ENCODE assay signal across 8 cellular contexts in the genomic region with DNA sequence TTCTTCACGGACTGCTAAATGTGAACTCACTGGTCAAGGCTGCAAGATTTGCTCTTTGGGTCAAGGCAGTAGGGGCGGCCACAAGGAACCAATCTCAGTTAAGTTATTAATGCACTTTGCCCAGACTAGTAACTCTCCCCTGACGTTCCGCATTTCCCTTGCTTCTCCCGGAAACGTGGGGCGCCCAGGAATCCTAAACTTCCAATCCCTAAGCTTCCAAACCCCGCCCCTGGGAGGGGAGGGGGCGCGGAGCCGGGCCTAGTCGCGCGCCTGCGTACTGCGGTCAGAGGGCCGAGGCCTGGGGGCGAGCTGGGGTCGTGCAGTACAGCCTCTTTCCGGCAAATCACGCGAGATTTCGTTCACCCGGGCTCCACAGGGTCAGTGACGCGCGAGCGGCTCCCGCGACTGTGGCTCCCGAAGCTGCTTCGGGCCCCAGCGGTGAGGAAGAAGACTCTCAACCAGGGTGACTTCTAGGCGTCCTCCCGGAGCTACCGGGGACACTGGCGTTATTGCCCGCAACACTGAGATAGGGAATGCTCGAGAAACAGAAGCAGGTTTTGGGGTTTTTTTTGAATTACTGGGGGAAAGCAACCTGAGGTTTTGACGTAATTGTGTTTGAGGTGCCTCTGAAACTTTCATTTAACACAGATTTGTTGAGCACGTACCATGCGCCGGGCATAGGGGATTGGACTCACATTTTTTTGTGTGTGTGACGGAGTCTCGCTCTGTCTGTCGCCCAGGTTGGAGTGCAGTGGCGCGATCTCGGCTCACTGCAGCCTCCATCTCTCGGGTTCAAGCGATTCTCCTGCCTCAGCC. TPM values are rescaled to one million over a fixed set of nuclear protein-coding genes. Genes with fewer than 3 reads are reported as not detected.
DNase-seq lines count a peak whose midpoint lies in the region; ATAC-seq, FAIRE-seq and TF ChIP-seq lines count a peak whose summit lies in the region.

A gene (plus strand): TSS at position 265 of the 816 bp plus-strand sequence. CDS start 7,032 bp downstream, outside the sequence.

- H3K23me2 ChIP-seq in H1 (ENCODE audit: low read depth, low read length): peaks cover 2% of the 10 kb centered on the region; the same call in 1 of the 2 replicates

- peak within 1 kb of the TSS; percentile 47 for H4K91ac ChIP-seq in H1 (replicated peaks; ENCODE audit: insufficient read length, low read length)
- H4K91ac ChIP-seq in mesenchymal stem cell (ENCODE audit: low read length): peak within 1 kb of the TSS; percentile 34

- H4K20me1 ChIP-seq in H1 (replicated peaks in 1 of 2; ENCODE audit: control insufficient read depth in 1 of 2, insufficient read depth in 2 of 2, low read length in 2 of 2): no peaks in the 10 kb centered on the region

- 2% methylated on average over 51 of the region's 51 CpGs; no CpG with 5 or more reads in 1 of the 2 experiments for WGBS in H1 (ENCODE audit: extremely low coverage in 1 of 2, insufficient coverage in 1 of 2, insufficient read length in 1 of 2, insufficient replicate concordance in 2 of 2, low coverage in 1 of 2, low lambda C conversion rate in 2 of 2, missing lambda C conversion rate in 1 of 2), 2 experiments
- under 1% methylated on average over 49 of the region's 51 CpGs for WGBS in mesenchymal stem cell

- H3K56ac ChIP-seq in H1 (replicated peaks; ENCODE audit: insufficient read length, low read depth, low read length): peak within 1 kb of the TSS; percentile 24

- H2AK5ac ChIP-seq in H1 (ENCODE audit: low read depth, low read length) (0 out of 2 replicates have a peak within 1 kb of the TSS, but pooled peaks have one; percentile 26), mesenchymal stem cell (ENCODE audit: low read length, severe bottlenecking) (peak within 1 kb of the TSS; percentile 90)

- H3K79me1 ChIP-seq in H1 (ENCODE audit: low read depth, low read length) (no peaks in the 10 kb centered on the region), mesenchymal stem cell (replicated peaks; ENCODE audit: low read length, poor library complexity, severe bottlenecking) (no peaks in the 10 kb centered on the region)

- H3K9ac ChIP-seq in H1 (replicated peaks in 1 of 4; ENCODE audit: extremely low read depth in 1 of 4, low read depth in 3 of 4, low read length in 3 of 4): peak within 1 kb of the TSS; percentile 77 to 93 (median 90)
- peak within 1 kb of the TSS; percentile 97 for H3K9ac ChIP-seq in mesenchymal stem cell (ENCODE audit: low read length)

- H3K14ac ChIP-seq in H1 (ENCODE audit: insufficient read length) (no peak within 1 kb of the TSS), mesenchymal stem cell (ENCODE audit: low read length in 2 of 2) (no peak within 1 kb of the TSS)

- H3K9me3 Mint-ChIP-seq in CD8-positive, alpha-beta memory T cell: no peaks in the 10 kb centered on the region
- no peaks in the 10 kb centered on the region for H3K9me3 Mint-ChIP-seq in activated CD8-positive, alpha-beta memory T cell treated with anti-CD3 and anti-CD28 coated beads, Interleukin-2, amount 10 ng/mL, durations not matched to agents 7 days and 5 days (ENCODE audit: low read depth)

- H3K23ac ChIP-seq in H1 (ENCODE audit: insufficient read length): no peak within 1 kb of the TSS
- H3K23ac ChIP-seq in mesenchymal stem cell (ENCODE audit: low read length in 2 of 2): no peak within 1 kb of the TSS

- no peaks in the 10 kb centered on the region for H3K9me3 ChIP-seq in CD8-positive, alpha-beta memory T cell (ENCODE audit: low read length)
- H3K9me3 ChIP-seq in H1 (ENCODE audit: insufficient read depth in 2 of 2, low read depth in 1 of 2, low read length in 1 of 2): no peaks in the 10 kb centered on the region
- H3K9me3 ChIP-seq in mesenchymal stem cell (ENCODE audit: control insufficient read depth, low read length): no peaks in the 10 kb centered on the region

- DNase-seq in CD8-positive, alpha-beta memory T cell: peak; percentile 87 to 96 (median 90)
- DNase-seq in GM20000 (ENCODE audit: low spot score) (peak; percentile 93), HTR-8/SVneo (ENCODE audit: insufficient read length, low spot score) (peak; percentile 100), NOMO-1 treated with DMSO at 0.1 percent for 48 hours (lab: John Stamatoyannopoulos, UW; ENCODE audit: unreplicated experiment) (peak; percentile 87), H1 (ENCODE audit: low read depth in 1 of 2, low spot score in 2 of 2) (peak; percentile 91 to 98), mesenchymal stem cell (peak; percentile 98)
- peak; percentile 93 for DNase-seq in activated CD8-positive, alpha-beta memory T cell treated with anti-CD3 and anti-CD28 coated beads, Interleukin-2, amount 10 ng/mL, durations not matched to agents 7 days and 5 days
- DNase-seq in stimulated activated CD8-positive, alpha-beta memory T cell treated with anti-CD3 and anti-CD28 coated beads, Interleukin-12 subunit alpha, Interleukin-12 subunit beta, amount 100 ng/mL, for 24 hours (ENCODE audit: extremely low read depth): peak; percentile 79

- peak within 1 kb of the TSS; percentile 91 to 100 (median 98) for H3K27ac Mint-ChIP-seq in CD8-positive, alpha-beta memory T cell
- peak within 1 kb of the TSS; percentile 99 for H3K27ac Mint-ChIP-seq in activated CD8-positive, alpha-beta memory T cell treated with anti-CD3 and anti-CD28 coated beads, Interleukin-2, amount 10 ng/mL, durations not matched to agents 7 days and 5 days

- peak within 1 kb of the TSS; percentile 89 to 98 (median 94) for H3K4me3 Mint-ChIP-seq in CD8-positive, alpha-beta memory T cell
- peak within 1 kb of the TSS; percentile 95 for H3K4me3 Mint-ChIP-seq in activated CD8-positive, alpha-beta memory T cell treated with anti-CD3 and anti-CD28 coated beads, Interleukin-2, amount 10 ng/mL, durations not matched to agents 7 days and 5 days

- peak within 1 kb of the TSS; percentile 85 for H3K4me3 ChIP-seq in CD8-positive, alpha-beta memory T cell (ENCODE audit: low read length)
- H3K4me3 ChIP-seq in H1 (ENCODE audit: extremely low read depth in 1 of 4, insufficient read depth in 2 of 4, low read depth in 3 of 4, low read length in 4 of 4): peak within 1 kb of the TSS; percentile 77 to 94 (median 90)
- H3K4me3 ChIP-seq in mesenchymal stem cell (ENCODE audit: insufficient read depth in 1 of 2, low read depth in 1 of 2, low read length in 2 of 2): peak within 1 kb of the TSS; percentile 60 to 80

- POLR2A ChIA-PET in CD8-positive, alpha-beta memory T cell (lab: Charles Lee): interaction anchor here (0.5 to 1.6 kb wide), 7 partner anchors 27 to 361 kb away, joined by 3 to 6 read pairs (median 5); a partner anchor contains a TSS
- POLR2A ChIA-PET in H1 (lab: Charles Lee; ENCODE audit: partially characterized antibody): interaction anchor here (0.6 to 4.0 kb wide), 23 partner anchors 9 to 706 kb away, joined by 3 to 33 read pairs (median 4); a partner anchor contains a TSS

- TF ChIP-seq CTCF in GM20000 (IDR thresholded peaks at IDR 0.05; ENCODE audit: extremely low read depth, missing control alignments) (no peak), H1 (IDR thresholded peaks at IDR 0.05; ENCODE audit: control extremely low read depth in 1 of 3, insufficient read depth in 1 of 3, low read depth in 1 of 3, low read length in 3 of 3) (peak in 2 of 3 experiments; percentile 0 to 11; a peak in 1 of 4 replicates)

- H3K4me1 Mint-ChIP-seq in CD8-positive, alpha-beta memory T cell: peaks cover 16 to 24% (median 22%) of the 10 kb centered on the region in 3 donors
- H3K4me1 Mint-ChIP-seq in activated CD8-positive, alpha-beta memory T cell treated with anti-CD3 and anti-CD28 coated beads, Interleukin-2, amount 10 ng/mL, durations not matched to agents 7 days and 5 days: peaks cover 22% of the 10 kb centered on the region

- no peaks in the 10 kb centered on the region for H3K27me3 ChIP-seq in CD8-positive, alpha-beta memory T cell (ENCODE audit: insufficient read depth, low read length, poor library complexity, severe bottlenecking)
- H3K27me3 ChIP-seq in H1 (replicated peaks in 1 of 4; ENCODE audit: control insufficient read depth in 3 of 4, extremely low read depth in 1 of 4, insufficient read depth in 3 of 4, low read length in 3 of 4): no peaks in the 10 kb centered on the region
- no peaks in the 10 kb centered on the region for H3K27me3 ChIP-seq in mesenchymal stem cell (ENCODE audit: control insufficient read depth in 1 of 2, insufficient read depth in 1 of 2, low read length in 2 of 2)

- TF ChIP-seq EP300 in H1 (IDR thresholded peaks at IDR 0.05; ENCODE audit: borderline replicate concordance in 1 of 2, low read depth in 2 of 2, low read length in 2 of 2): no peak

- H2BK5ac ChIP-seq in H1 (ENCODE audit: low read depth, low read length) (peak within 1 kb of the TSS; percentile 74; the same call in 1 of the 2 replicates), mesenchymal stem cell (ENCODE audit: low read depth, low read length, poor library complexity, severe bottlenecking) (peak within 1 kb of the TSS; percentile 93)

- FAIRE-seq in HTR-8/SVneo (lab: Jason Lieb, UNC) (peak; percentile 99), H1 (lab: Jason Lieb, UNC) (no peak)

- no peaks in the 10 kb centered on the region for H3K36me3 ChIP-seq in CD8-positive, alpha-beta memory T cell (ENCODE audit: insufficient read depth, low read length)
- peaks cover 0 to 3% (median 0%) of the 10 kb centered on the region in 4 experiments; a peak in 1 of 8 replicates for H3K36me3 ChIP-seq in H1 (ENCODE audit: control insufficient read depth in 2 of 4, insufficient read depth in 4 of 4, low read length in 3 of 4)
- H3K36me3 ChIP-seq in mesenchymal stem cell (ENCODE audit: control insufficient read depth in 1 of 2, insufficient read depth in 2 of 2, low read depth in 1 of 2, low read length in 2 of 2): peaks cover 0 to 7% of the 10 kb centered on the region in 2 experiments

- peak within 1 kb of the TSS; percentile 70 to 71 for H3K4me2 ChIP-seq in H1 (ENCODE audit: insufficient read depth in 1 of 2, low read depth in 2 of 2, low read length in 2 of 2)
- H3K4me2 ChIP-seq in mesenchymal stem cell (ENCODE audit: low read length, poor library complexity, severe bottlenecking): peak within 1 kb of the TSS; percentile 59

- no peak within 1 kb of the TSS for H2BK20ac ChIP-seq in H1 (ENCODE audit: low read length)

- H4K5ac ChIP-seq in H1 (ENCODE audit: insufficient read length, low read depth, low read length): peak within 1 kb of the TSS; percentile 81

- peak within 1 kb of the TSS; percentile 83 for H2BK120ac ChIP-seq in H1 (replicated peaks; ENCODE audit: low read depth, low read length)
- no peak within 1 kb of the TSS for H2BK120ac ChIP-seq in mesenchymal stem cell (ENCODE audit: low read depth, low read length)

- H3K27ac ChIP-seq in CD8-positive, alpha-beta memory T cell (ENCODE audit: low read depth, low read length): peak within 1 kb of the TSS; percentile 85
- H3K27ac ChIP-seq in H1 (ENCODE audit: low read depth, low read length) (peak within 1 kb of the TSS; percentile 88), mesenchymal stem cell (ENCODE audit: low read length, poor library complexity, severe bottlenecking) (peak within 1 kb of the TSS; percentile 98)

- TF ChIP-seq POLR2A in H1 (IDR thresholded peaks at IDR 0.05; ENCODE audit: control extremely low read depth in 1 of 2, low read depth in 2 of 2, low read length in 2 of 2): peak; percentile 68 to 90

- CTCF ChIA-PET in CD8-positive, alpha-beta memory T cell (lab: Charles Lee): interaction anchor here (0.6 to 2.0 kb wide), 5 partner anchors 79 to 123 kb away, joined by 3 to 11 read pairs (median 5); a partner anchor contains a TSS
- CTCF ChIA-PET in activated CD8-positive, alpha-beta memory T cell treated with anti-CD3 and anti-CD28 coated beads, Interleukin-2, amount 10 ng/mL, durations not matched to agents 7 days and 5 days (lab: Charles Lee): interaction anchor here (0.8 to 2.4 kb wide), 10 partner anchors 28 to 282 kb away, joined by 3 to 11 read pairs (median 3); a partner anchor contains a TSS
- CTCF ChIA-PET in H1 (lab: Charles Lee; ENCODE audit: partially characterized antibody): interaction anchor here (0.6 to 2.1 kb wide), 8 partner anchors 16 to 220 kb away, joined by 3 to 10 read pairs (median 3); no protein-coding TSS in a partner anchor

- ATAC-seq in activated CD8-positive, alpha-beta memory T cell treated with anti-CD3 and anti-CD28 coated beads, Interleukin-2, amount 10 ng/mL, durations not matched to agents 7 days and 5 days: peak; percentile 98

- peaks cover 11% of the 10 kb centered on the region for H3K4me1 ChIP-seq in CD8-positive, alpha-beta memory T cell (ENCODE audit: insufficient read depth, low read length)
- H3K4me1 ChIP-seq in H1 (replicated peaks in 1 of 4; ENCODE audit: control insufficient read depth in 3 of 4, insufficient read depth in 4 of 4, low read length in 3 of 4) (peaks cover 0 to 6% (median 4%) of the 10 kb centered on the region in 4 experiments; a peak in 3 of 7 replicates), mesenchymal stem cell (ENCODE audit: control insufficient read depth, insufficient read depth, low read depth, low read length) (peaks cover 10% of the 10 kb centered on the region)

- H4K8ac ChIP-seq in H1 (ENCODE audit: extremely low read depth, insufficient read depth, low read length) (peak within 1 kb of the TSS; percentile 81; the same call in 1 of the 2 replicates), mesenchymal stem cell (ENCODE audit: low read length) (peak within 1 kb of the TSS; percentile 74)

- no peak within 1 kb of the TSS for H2BK15ac ChIP-seq in H1 (ENCODE audit: low read length)
- peak within 1 kb of the TSS; percentile 78 for H2BK15ac ChIP-seq in mesenchymal stem cell (ENCODE audit: low read depth, poor library complexity, severe bottlenecking)

- H3K36me3 Mint-ChIP-seq in CD8-positive, alpha-beta memory T cell: peaks cover 0 to 8% (median 0%) of the 10 kb centered on the region in 3 donors
- H3K36me3 Mint-ChIP-seq in activated CD8-positive, alpha-beta memory T cell treated with anti-CD3 and anti-CD28 coated beads, Interleukin-2, amount 10 ng/mL, durations not matched to agents 7 days and 5 days: peaks cover 2% of the 10 kb centered on the region

- H3K18ac ChIP-seq in H1 (ENCODE audit: extremely low read depth, low read length): peak within 1 kb of the TSS; percentile 81
- H3K18ac ChIP-seq in mesenchymal stem cell (ENCODE audit: low read depth in 1 of 2, low read length in 2 of 2): peak within 1 kb of the TSS; percentile 53 to 76

- TF ChIP-seq RAD21 in H1 (IDR thresholded peaks at IDR 0.05 in 1 of 2, conservative IDR thresholded peaks at IDR 0.05 in 1 of 2; ENCODE audit: low read depth in 2 of 2, low read length in 2 of 2): no peak

- peaks cover 0 to 13% of the 10 kb centered on the region in 2 experiments; a peak in 2 of 4 replicates for H3K79me2 ChIP-seq in H1 (ENCODE audit: control insufficient read depth in 1 of 2, insufficient read depth in 2 of 2, low read length in 2 of 2)

- H3K27me3 Mint-ChIP-seq in CD8-positive, alpha-beta memory T cell: no peaks in the 10 kb centered on the region
- H3K27me3 Mint-ChIP-seq in activated CD8-positive, alpha-beta memory T cell treated with anti-CD3 and anti-CD28 coated beads, Interleukin-2, amount 10 ng/mL, durations not matched to agents 7 days and 5 days: peaks cover 6% of the 10 kb centered on the region

- H2BK12ac ChIP-seq in H1 (ENCODE audit: low read depth, low read length) (peak within 1 kb of the TSS; percentile 22; the same call in 1 of the 2 replicates), mesenchymal stem cell (ENCODE audit: low read length in 2 of 2) (peak within 1 kb of the TSS in 1 of 2 experiments; percentile 10)

- peak within 1 kb of the TSS; percentile 83; the same call in 1 of the 2 replicates for H2AFZ ChIP-seq in H1 (ENCODE audit: low read length)
- H2AFZ ChIP-seq in mesenchymal stem cell (ENCODE audit: low read depth, low read length): peak within 1 kb of the TSS; percentile 77

- H3K4ac ChIP-seq in H1 (replicated peaks; ENCODE audit: insufficient read length, low read depth, low read length) (peak within 1 kb of the TSS; percentile 78), mesenchymal stem cell (ENCODE audit: low read depth in 1 of 2, low read length in 2 of 2) (peak within 1 kb of the TSS; percentile 24 to 91)

RNA-seq across cellular contexts. Expression of the gene that starts here (rescaled TPM):
- 1 to 10 TPM; 3.3 to 4.2 TPM for total RNA-seq in CD8-positive, alpha-beta memory T cell
- 3.0 TPM for polyA plus RNA-seq in CD8-positive, alpha-beta memory T cell
- 1 to 10 TPM; 1.6 to 3.5 TPM for total RNA-seq in activated CD8-positive, alpha-beta memory T cell treated with anti-CD3 and anti-CD28 coated beads, Interleukin-2, amount 10 ng/mL, durations not matched to agents 7 days and 5 days
- total RNA-seq in H1 (2021; fragmentation: NEBNext Ultra II Directional; extraction: Animal tissue kit (Norgen Biotek cat#: 25700)): 14.0 and 17.5 TPM in 2 replicates
- polyA plus RNA-seq in H1 (2011; rRNA removed): 3.1 and 6.0 TPM in 2 replicates
- 10.7 TPM for polyA plus RNA-seq in H1 (2011; cell fraction: cytosol; rRNA removed)
- 3.3 TPM for polyA plus RNA-seq in H1 (2011; cell fraction: nucleus; rRNA removed)
- 8.1 to 11.0 TPM (median 10.0 TPM) in 4 replicates for polyA plus RNA-seq in H1 (2012, experiment 1 of 2)
- 1.6 TPM for polyA plus RNA-seq in H1 (2012, experiment 2 of 2)
- 15.2 TPM for polyA plus RNA-seq in H1 (2013, experiment 1 of 2)
- 16.8 TPM for polyA plus RNA-seq in H1 (2013, experiment 2 of 2)
- polyA minus RNA-seq in H1 (2011; rRNA and poly(A)+ RNA removed): 5.6 and 7.0 TPM in 2 replicates
- 4.8 TPM for polyA minus RNA-seq in H1 (2011; cell fraction: cytosol; rRNA and poly(A)+ RNA removed)
- 8.0 TPM for polyA minus RNA-seq in H1 (2011; cell fraction: nucleus; rRNA and poly(A)+ RNA removed)
- 4.0 TPM for polyA plus RNA-seq in mesenchymal stem cell (2013, experiment 1 of 2)
- polyA plus RNA-seq in mesenchymal stem cell (2013, experiment 2 of 2): 3.8 TPM

Comparison
In these comparisons a context has a peak if more than half of its experiments do, and no peak if none do; other contexts are left out.
1. Peak in every context shown above with its lines: DNase-seq, ATAC-seq, H3K4me3 ChIP-seq and H3K27ac ChIP-seq.